Comparison of ENCODE assay signal across 24 cellular contexts in the genomic region with DNA sequence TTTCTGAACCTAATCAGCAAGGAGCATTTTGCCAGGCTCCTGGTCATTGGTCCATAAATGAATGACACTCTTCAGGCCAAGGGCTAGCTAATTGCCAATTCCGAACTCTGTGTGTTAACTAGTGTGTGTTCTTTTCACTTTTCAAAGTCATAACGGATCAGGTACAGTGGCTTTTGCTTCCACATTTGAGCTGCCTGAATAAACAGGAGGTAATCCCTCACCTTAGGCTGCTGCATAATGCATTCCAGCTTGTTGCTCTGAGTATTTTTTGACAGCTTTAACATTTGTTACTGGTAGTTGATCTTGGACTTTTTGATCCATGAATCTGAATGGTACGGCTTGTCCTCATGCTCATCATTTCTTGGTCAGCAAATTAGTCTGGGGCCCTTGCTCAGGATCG.
A peak's percentile ranks its signal among the peaks of the same experiment; 100 is the strongest.
DNase-seq lines count a peak whose midpoint lies in the region; ATAC-seq, FAIRE-seq and TF ChIP-seq lines count a peak whose summit lies in the region.
"Had no signal": no experiment of that assay in that cellular context is flagged by ENCODE, and none has a peak within 500 bp of the region (broad histone marks: within the 10 kb centered on the region; RNA-seq: fewer than 3 reads in every experiment).

No MANE protein-coding gene starts in this region.

- TF ChIP-seq EP300 in H1 (IDR thresholded peaks at IDR 0.05; ENCODE audit: borderline replicate concordance in 1 of 2, low read depth in 2 of 2, low read length in 2 of 2) = no peak

- POLR2A ChIA-PET in PC-3 (lab: Charles Lee; ENCODE audit: unreplicated experiment) (no interaction called here), H1 (lab: Charles Lee; ENCODE audit: partially characterized antibody) (no interaction called here)

- TF ChIP-seq RAD21 in H1 (IDR thresholded peaks at IDR 0.05 in 1 of 2, conservative IDR thresholded peaks at IDR 0.05 in 1 of 2; ENCODE audit: low read depth in 2 of 2, low read length in 2 of 2) = no peak

- no peaks in the 10 kb centered on the region for H3K36me3 ChIP-seq in ACC112 (ENCODE audit: insufficient read depth, low read length)
- no peaks in the 10 kb centered on the region for H3K36me3 ChIP-seq in PC-3 (ENCODE audit: low read depth, low read length)
- H3K36me3 ChIP-seq in H1 (ENCODE audit: control insufficient read depth in 2 of 4, insufficient read depth in 4 of 4, low read length in 3 of 4) = no peaks in the 10 kb centered on the region
- H3K36me3 ChIP-seq: BLaER1 treated with 17β-estradiol and CSF1 and Interleukin-3, amounts not matched to agents 10 nM and 100 nM; Peyer's patch had no signal

- H3K56ac ChIP-seq in H1 (replicated peaks; ENCODE audit: insufficient read length, low read depth, low read length) = no peak overlapping the region

- H3K79me2 ChIP-seq in ACC112 (ENCODE audit: control insufficient read depth, insufficient read depth, low read length, unreplicated experiment) (no peaks in the 10 kb centered on the region), PC-3 (ENCODE audit: low read length) (no peaks in the 10 kb centered on the region), H1 (ENCODE audit: control insufficient read depth in 1 of 2, insufficient read depth in 2 of 2, low read length in 2 of 2) (no peaks in the 10 kb centered on the region)

- H2BK5ac ChIP-seq in H1 (ENCODE audit: low read depth, low read length) = no peak overlapping the region

- H3K4me2 ChIP-seq in PC-3 (ENCODE audit: low read length) (no peak overlapping the region), H1 (ENCODE audit: insufficient read depth in 1 of 2, low read depth in 2 of 2, low read length in 2 of 2) (no peak overlapping the region)
- H3K4me2 ChIP-seq: BLaER1 treated with 17β-estradiol and CSF1 and Interleukin-3, amounts not matched to agents 10 nM and 100 nM had no signal

- no peaks in the 10 kb centered on the region; the same call in 1 of the 2 replicates for H3K9me2 ChIP-seq in PC-3 (replicated peaks; ENCODE audit: low read length)

- no peak for TF ChIP-seq CTCF in PC-3 (conservative IDR thresholded peaks at IDR 0.05; ENCODE audit: low read depth, low read length)
- no peak for TF ChIP-seq CTCF in H1 (IDR thresholded peaks at IDR 0.05; ENCODE audit: control extremely low read depth in 1 of 3, insufficient read depth in 1 of 3, low read depth in 1 of 3, low read length in 3 of 3)

- H3K4me1 ChIP-seq in ACC112 (ENCODE audit: control insufficient read depth, insufficient read depth, low read length, unreplicated experiment) (peaks cover 16% of the 10 kb centered on the region), PC-3 (ENCODE audit: insufficient read depth, low read length) (no peaks in the 10 kb centered on the region), H1 (replicated peaks in 1 of 4; ENCODE audit: control insufficient read depth in 3 of 4, insufficient read depth in 4 of 4, low read length in 3 of 4) (peaks cover 0 to 4% (median 1%) of the 10 kb centered on the region in 4 experiments; a peak in 4 of 7 replicates)
- H3K4me1 ChIP-seq: BLaER1 treated with 17β-estradiol and CSF1 and Interleukin-3, amounts not matched to agents 10 nM and 100 nM; Peyer's patch had no signal

- no peak overlapping the region for H2BK120ac ChIP-seq in H1 (replicated peaks; ENCODE audit: low read depth, low read length)

- H4K20me1 ChIP-seq in PC-3 (ENCODE audit: low read length) (no peaks in the 10 kb centered on the region), H1 (replicated peaks in 1 of 2; ENCODE audit: control insufficient read depth in 1 of 2, insufficient read depth in 2 of 2, low read length in 2 of 2) (no peaks in the 10 kb centered on the region)
- H4K20me1 ChIP-seq: BLaER1 treated with 17β-estradiol and CSF1 and Interleukin-3, amounts not matched to agents 10 nM and 100 nM had no signal

- CTCF ChIA-PET in PC-3 (lab: Charles Lee) (interaction anchor here (0.6 kb wide), 1 partner anchor 174 kb away, joined by 3 read pairs; no protein-coding TSS in a partner anchor), H1 (lab: Charles Lee; ENCODE audit: partially characterized antibody) (interaction anchor here (0.9 kb wide), 1 partner anchor 14 kb away, joined by 3 read pairs; no protein-coding TSS in a partner anchor)

- H3K9ac ChIP-seq in PC-3 (ENCODE audit: low read length) (no peak overlapping the region), H1 (replicated peaks in 1 of 4; ENCODE audit: extremely low read depth in 1 of 4, low read depth in 3 of 4, low read length in 3 of 4) (no peak overlapping the region)
- H3K9ac ChIP-seq: BLaER1 treated with 17β-estradiol and CSF1 and Interleukin-3, amounts not matched to agents 10 nM and 100 nM had no signal

- no peaks in the 10 kb centered on the region for H3F3A ChIP-seq in PC-3 (ENCODE audit: low read length, unreplicated experiment)

- BruUV-seq in PC-3 (replicated peaks; lab: Mats Ljungman, UMichigan) = no TSS peak

- H3K4me3 ChIP-seq in ACC112 (ENCODE audit: low read depth, low read length) = no peak overlapping the region
- H3K4me3 ChIP-seq in PC-3 (ENCODE audit: low read length) = no peak overlapping the region
- no peak overlapping the region for H3K4me3 ChIP-seq in H1 (ENCODE audit: extremely low read depth in 1 of 4, insufficient read depth in 2 of 4, low read depth in 3 of 4, low read length in 4 of 4)
- H3K4me3 ChIP-seq: BLaER1 treated with 17β-estradiol and CSF1 and Interleukin-3, amounts not matched to agents 10 nM and 100 nM; GM12878; Peyer's patch; SK-N-MC had no signal

- no peaks in the 10 kb centered on the region for H3K23me2 ChIP-seq in H1 (ENCODE audit: low read depth, low read length)

- H3K27me3 ChIP-seq in ACC112 (ENCODE audit: insufficient read depth, low read length) (no peaks in the 10 kb centered on the region), PC-3 (ENCODE audit: low read length) (no peaks in the 10 kb centered on the region), H1 (replicated peaks in 1 of 4; ENCODE audit: control insufficient read depth in 3 of 4, extremely low read depth in 1 of 4, insufficient read depth in 3 of 4, low read length in 3 of 4) (no peaks in the 10 kb centered on the region)
- H3K27me3 ChIP-seq: BLaER1 treated with 17β-estradiol and CSF1 and Interleukin-3, amounts not matched to agents 10 nM and 100 nM; Peyer's patch had no signal

- WGBS in H1 (ENCODE audit: extremely low coverage in 1 of 2, insufficient coverage in 1 of 2, insufficient read length in 1 of 2, insufficient replicate concordance in 2 of 2, low coverage in 1 of 2, low lambda C conversion rate in 2 of 2, missing lambda C conversion rate in 1 of 2), 2 experiments = 83% methylated on average over 4 of the region's 4 CpGs; no CpG with 5 or more reads in 1 of the 2 experiments

- H4K8ac ChIP-seq in H1 (ENCODE audit: extremely low read depth, insufficient read depth, low read length) = no peak overlapping the region

- H3K18ac ChIP-seq in H1 (ENCODE audit: extremely low read depth, low read length) = no peak overlapping the region

- no peak for ATAC-seq in PC-3
- ATAC-seq: GM12878 had no signal

- H3K4ac ChIP-seq in H1 (replicated peaks; ENCODE audit: insufficient read length, low read depth, low read length) = no peak overlapping the region

- DNase-seq in PC-3 (no peak), H1 (ENCODE audit: low read depth in 1 of 2, low spot score in 2 of 2) (no peak), renal cortical epithelial cell (ENCODE audit: low read depth) (peak; percentile 11), DMS114 treated with DMSO at 0.1 percent for 48 hours (lab: John Stamatoyannopoulos, UW; ENCODE audit: unreplicated experiment) (no peak), middle frontal gyrus (ENCODE audit: extremely low spot score, low spot score) (no peak), DMS79 treated with DMSO at 0.1 percent for 48 hours (lab: John Stamatoyannopoulos, UW) (no peak)
- no peak for DNase-seq in activated naive CD4-positive, alpha-beta T cell treated with Interleukin-2 at 50 U/mL for 16 hours
- DNase-seq: AML-193; CD4-positive, alpha-beta T cell; COR-L47; GDM1; NCI-H1048; NCI-H1417; NCI-H1694 treated with DMSO at 0.1 percent for 48 hours; NCI-H2081; NCI-H2227 treated with DMSO at 0.1 percent for 48 hours; NCI-H510A; NCI-H69; Peyer's patch; SHP77 treated with DMSO at 0.1 percent for 48 hours had no signal

- no peak overlapping the region for H3K14ac ChIP-seq in H1 (ENCODE audit: insufficient read length)

- H4K91ac ChIP-seq in H1 (replicated peaks; ENCODE audit: insufficient read length, low read length) = no peak overlapping the region

- H3K9me3 ChIP-seq in PC-3 (ENCODE audit: low read length) (no peaks in the 10 kb centered on the region), H1 (ENCODE audit: insufficient read depth in 2 of 2, low read depth in 1 of 2, low read length in 1 of 2) (no peaks in the 10 kb centered on the region)
- H3K9me3 ChIP-seq: BLaER1 treated with 17β-estradiol and CSF1 and Interleukin-3, amounts not matched to agents 10 nM and 100 nM; Peyer's patch had no signal

- no peaks in the 10 kb centered on the region for H3K79me1 ChIP-seq in H1 (ENCODE audit: low read depth, low read length)

- no peak for FAIRE-seq in H1 (lab: Jason Lieb, UNC)
- FAIRE-seq: GM12878 had no signal

- no peak overlapping the region for H3K27ac ChIP-seq in ACC112 (ENCODE audit: low read depth, low read length)
- no peak overlapping the region for H3K27ac ChIP-seq in PC-3 (ENCODE audit: low read length)
- H3K27ac ChIP-seq in H1 (ENCODE audit: low read depth, low read length) = no peak overlapping the region
- H3K27ac ChIP-seq: BLaER1 treated with 17β-estradiol and CSF1 and Interleukin-3, amounts not matched to agents 10 nM and 100 nM; Peyer's patch; SK-N-MC had no signal

- no peak overlapping the region for H3K23ac ChIP-seq in H1 (ENCODE audit: insufficient read length)

- intact Hi-C loops in PC-3 (cut with micrococcal nuclease) = no loop called here

- H2AFZ ChIP-seq in ACC112 (ENCODE audit: low read length, unreplicated experiment) = peak overlapping the region; percentile 76
- 0 out of 2 replicates have a peak overlapping the region, but pooled peaks have one; percentile 18 for H2AFZ ChIP-seq in PC-3 (ENCODE audit: low read length)
- H2AFZ ChIP-seq in H1 (ENCODE audit: low read length) = peak overlapping the region; percentile 92; the same call in 1 of the 2 replicates

- H4K5ac ChIP-seq in H1 (ENCODE audit: insufficient read length, low read depth, low read length) = no peak overlapping the region

- no peak overlapping the region for H2BK20ac ChIP-seq in H1 (ENCODE audit: low read length)

- no peak for TF ChIP-seq POLR2A in H1 (IDR thresholded peaks at IDR 0.05; ENCODE audit: control extremely low read depth in 1 of 2, low read depth in 2 of 2, low read length in 2 of 2)

- H2BK12ac ChIP-seq in H1 (ENCODE audit: low read depth, low read length) = no peak overlapping the region

- no peak overlapping the region for H2AK5ac ChIP-seq in H1 (ENCODE audit: low read depth, low read length)

- H2BK15ac ChIP-seq in H1 (ENCODE audit: low read length) = no peak overlapping the region

TF ChIP-seq in H1, 55 proteins besides CTCF, POLR2A, EP300 and RAD21:
- TF ChIP-seq SP4 (IDR thresholded peaks at IDR 0.05; ENCODE audit: low read length) = no peak
- TF ChIP-seq JUN (IDR thresholded peaks at IDR 0.05; ENCODE audit: low read depth, low read length) = no peak
- TF ChIP-seq RNF2 (IDR thresholded peaks at IDR 0.05; ENCODE audit: borderline replicate concordance, low read depth, low read length, missing control alignments, poor library complexity, severe bottlenecking) = no peak
- no peak for TF ChIP-seq SRF (IDR thresholded peaks at IDR 0.05; ENCODE audit: low read depth, low read length)

Comparison
In these comparisons a context has a peak if more than half of its experiments do, and no peak if none do; other contexts are left out.
1. H2AFZ ChIP-seq: peak in every context shown above with its lines; median percentile 92 in H1; 76 in ACC112; 18 in PC-3.